ENCODE assay signal across 15 cellular contexts in genomic region chr13:110625771-110626321, GRCh38. TPM values are rescaled to one million over a fixed set of nuclear protein-coding genes. Genes with fewer than 3 reads are reported as not detected.
DNase-seq lines count a peak whose midpoint lies in the region; TF ChIP-seq lines count a peak whose summit lies in the region.
"Had no signal": no experiment of that assay in that cellular context is flagged by ENCODE, and none has a peak within 500 bp of the region (broad histone marks: within the 10 kb centered on the region; RNA-seq: fewer than 3 reads in every experiment).

No MANE protein-coding gene starts in this region.

- H3K27me3 Mint-ChIP-seq in CD4-positive, alpha-beta memory T cell, result no peaks in the 10 kb centered on the region
- H3K27me3 Mint-ChIP-seq: B cell; natural killer cell treated with Interleukin-12 subunit alpha and Interleukin-12 subunit beta and Interleukin-15 and Interleukin-18, amount 100 ng/mL, for 72 hours had no signal

- no peak overlapping the region for H3K4me2 ChIP-seq in osteoblast (ENCODE audit: insufficient read depth, low read length)
- H3K4me2 ChIP-seq in OCI-LY7 (ENCODE audit: low read length), result no peak overlapping the region

- no peaks in the 10 kb centered on the region for H3K9me3 Mint-ChIP-seq in CD4-positive, alpha-beta memory T cell
- H3K9me3 Mint-ChIP-seq: natural killer cell treated with Interleukin-12 subunit alpha and Interleukin-12 subunit beta and Interleukin-15 and Interleukin-18, amount 100 ng/mL, for 72 hours had no signal

- POLR2A ChIA-PET in CD4-positive, alpha-beta memory T cell (lab: Charles Lee; ENCODE audit: partially characterized antibody), result no interaction called here
- POLR2A ChIA-PET in OCI-LY7 (lab: Charles Lee), result no interaction called here

- no peaks in the 10 kb centered on the region for H3K9me3 ChIP-seq in CD4-positive, alpha-beta memory T cell (ENCODE audit: control insufficient read depth in 1 of 2, low read length in 2 of 2)
- H3K9me3 ChIP-seq in endocrine pancreas (ENCODE audit: control insufficient read depth, low read length) (no peaks in the 10 kb centered on the region), osteoblast (ENCODE audit: low read depth, low read length) (no peaks in the 10 kb centered on the region), OCI-LY7 (ENCODE audit: low read length) (no peaks in the 10 kb centered on the region)

- peaks cover 32 to 65% (median 45%) of the 10 kb centered on the region in 4 donors for H3K4me1 Mint-ChIP-seq in CD4-positive, alpha-beta memory T cell

- no peak overlapping the region for H3K4me3 ChIP-seq in CD4-positive, alpha-beta memory T cell (ENCODE audit: low read length in 2 of 2)
- H3K4me3 ChIP-seq in endocrine pancreas (ENCODE audit: control insufficient read depth, insufficient read depth, low read length) (no peak overlapping the region), osteoblast (ENCODE audit: insufficient read depth, low read length) (no peak overlapping the region), OCI-LY7 (ENCODE audit: low read depth, low read length, poor library complexity, severe bottlenecking) (no peak overlapping the region)

- H2AFZ ChIP-seq in osteoblast (ENCODE audit: low read length) (no peak overlapping the region), OCI-LY7 (ENCODE audit: low read length) (no peak overlapping the region)

- DNase-seq in CD4-positive, alpha-beta memory T cell, result no peak
- DNase-seq in NCI-H2029 treated with DMSO at 0.1 percent for 48 hours (lab: John Stamatoyannopoulos, UW) (peak; percentile 57), osteoblast (ENCODE audit: insufficient read length, low spot score, missing footprints) (peak; percentile 81), SIG-M5 treated with dmso at 0.1 percent for 504 hours (lab: John Stamatoyannopoulos, UW; ENCODE audit: unreplicated experiment) (no peak), OCI-LY7 (ENCODE audit: low spot score) (no peak), NCI-H446 treated with DMSO at 0.1 percent for 48 hours (lab: John Stamatoyannopoulos, UW) (no peak), HPDE6-E6E7 (ENCODE audit: extremely low spot score) (no peak)
- DNase-seq: activated CD4-positive, alpha-beta T cell treated with anti-CD3 and anti-CD28 coated beads, Interleukin-2, amount 50 U/mL, for 4 hours; activated naive CD4-positive, alpha-beta T cell treated with Interleukin-2 at 50 U/mL for 16 hours; EL; NCI-H1436; NK-92 treated with Interleukin-12 subunit alpha and Interleukin-12 subunit beta, amount 100 ng/mL, for 24 hours had no signal

- H3K79me2 ChIP-seq in osteoblast (ENCODE audit: insufficient read depth, low read length), result peaks cover 96% of the 10 kb centered on the region
- H3K79me2 ChIP-seq in OCI-LY7 (ENCODE audit: insufficient read depth, low read depth, low read length), result peaks cover 12% of the 10 kb centered on the region; the same call in 1 of the 2 replicates

- no peaks in the 10 kb centered on the region for H3K27me3 ChIP-seq in CD4-positive, alpha-beta memory T cell (ENCODE audit: insufficient read depth, low read length)
- H3K27me3 ChIP-seq in endocrine pancreas (ENCODE audit: control insufficient read depth, insufficient read depth, low read length), result no peaks in the 10 kb centered on the region
- H3K27me3 ChIP-seq in osteoblast (ENCODE audit: insufficient read depth, low read length), result no peaks in the 10 kb centered on the region

- H3K9ac ChIP-seq in endocrine pancreas (ENCODE audit: control insufficient read depth, insufficient read depth, low read length), result peak overlapping the region; percentile 69

- peaks cover 20% of the 10 kb centered on the region for H3K36me3 ChIP-seq in CD4-positive, alpha-beta memory T cell (ENCODE audit: insufficient read depth, low read length)
- H3K36me3 ChIP-seq in endocrine pancreas (ENCODE audit: control insufficient read depth, insufficient read depth, low read length) (no peaks in the 10 kb centered on the region), osteoblast (ENCODE audit: insufficient read depth, low read length) (peaks cover 44% of the 10 kb centered on the region), OCI-LY7 (ENCODE audit: insufficient read depth, low read length) (peaks cover 12% of the 10 kb centered on the region; the same call in 1 of the 2 replicates)

- H3K27ac Mint-ChIP-seq in CD4-positive, alpha-beta memory T cell, result peak overlapping the region in 5 of 7 donors; percentile 33 to 78 (median 60)
- H3K27ac Mint-ChIP-seq: B cell; natural killer cell treated with Interleukin-12 subunit alpha and Interleukin-12 subunit beta and Interleukin-15 and Interleukin-18, amount 100 ng/mL, for 72 hours had no signal

- peaks cover 14% of the 10 kb centered on the region for H3K4me1 ChIP-seq in CD4-positive, alpha-beta memory T cell (ENCODE audit: insufficient read depth, low read length)
- H3K4me1 ChIP-seq in endocrine pancreas (ENCODE audit: control insufficient read depth, insufficient read depth, low read length) (peaks cover 6% of the 10 kb centered on the region), osteoblast (ENCODE audit: insufficient read depth, low read length) (no peaks in the 10 kb centered on the region), OCI-LY7 (ENCODE audit: insufficient read depth, low read length, poor library complexity, severe bottlenecking) (no peaks in the 10 kb centered on the region)

- no peak overlapping the region for H3K4me3 Mint-ChIP-seq in CD4-positive, alpha-beta memory T cell
- H3K4me3 Mint-ChIP-seq: B cell; natural killer cell treated with Interleukin-12 subunit alpha and Interleukin-12 subunit beta and Interleukin-15 and Interleukin-18, amount 100 ng/mL, for 72 hours had no signal

- CTCF ChIA-PET in CD4-positive, alpha-beta memory T cell (lab: Charles Lee; ENCODE audit: partially characterized antibody), result no interaction called here
- CTCF ChIA-PET in OCI-LY7 (lab: Charles Lee; ENCODE audit: unreplicated experiment), result no interaction called here

- H3K27ac ChIP-seq in CD4-positive, alpha-beta memory T cell (ENCODE audit: low read depth, low read length), result no peak overlapping the region
- peak overlapping the region; percentile 23 for H3K27ac ChIP-seq in osteoblast (ENCODE audit: low read depth, low read length)
- no peak overlapping the region for H3K27ac ChIP-seq in OCI-LY7 (ENCODE audit: low read depth, low read length, poor library complexity, severe bottlenecking)

- no peaks in the 10 kb centered on the region for H3K9me2 ChIP-seq in OCI-LY7 (ENCODE audit: insufficient read depth, low read length)

- intact Hi-C loops in CD4-positive, alpha-beta memory T cell (cut with micrococcal nuclease), result no loop called here
- intact Hi-C loops in OCI-LY7 (cut with micrococcal nuclease; ENCODE audit: unreplicated experiment), result no loop called here

- H4K20me1 ChIP-seq in osteoblast (ENCODE audit: insufficient read depth, low read length) (peaks cover 66% of the 10 kb centered on the region), OCI-LY7 (ENCODE audit: insufficient read depth, low read length) (no peaks in the 10 kb centered on the region)

- peaks cover 30 to 65% of the 10 kb centered on the region in 2 donors for H3K36me3 Mint-ChIP-seq in CD4-positive, alpha-beta memory T cell
- H3K36me3 Mint-ChIP-seq: natural killer cell treated with Interleukin-12 subunit alpha and Interleukin-12 subunit beta and Interleukin-15 and Interleukin-18, amount 100 ng/mL, for 72 hours had no signal

- no TSS peak for BruUV-seq in OCI-LY7 (replicated peaks; lab: Mats Ljungman, UMichigan)

- TF ChIP-seq CTCF in osteoblast (IDR thresholded peaks at IDR 0.05; ENCODE audit: extremely low read depth, low read depth, low read length), result no peak
- no peak for TF ChIP-seq CTCF in OCI-LY7 (conservative IDR thresholded peaks at IDR 0.05; ENCODE audit: low read length)

RNA-seq across cellular contexts. Expression of gene NAXD, which starts 10.5 kb away (rescaled TPM):
- total RNA-seq in CD4-positive, alpha-beta memory T cell, result 10 to 100 TPM; 32.6 to 33.4 TPM
- 10 to 100 TPM; 20.4 TPM for polyA plus RNA-seq in CD4-positive, alpha-beta memory T cell
- total RNA-seq in osteoblast (13.8 and 15.9 TPM in 2 replicates), OCI-LY7 (2022) (12.5 and 13.8 TPM in 2 replicates)
- 8.3 and 9.4 TPM in 2 replicates for total RNA-seq in OCI-LY7 (2014; rRNA removed; shearing (Covaris generic))

Comparison
In these comparisons a context has a peak if more than half of its experiments do, and no peak if none do; other contexts are left out.
1. DNase-seq: peak in NCI-H2029 treated with DMSO at 0.1 percent for 48 hours (single experiment) and osteoblast (single experiment); none in CD4-positive, alpha-beta memory T cell (0 of 5), SIG-M5 treated with dmso at 0.1 percent for 504 hours (single experiment), OCI-LY7 (single experiment), NCI-H446 treated with DMSO at 0.1 percent for 48 hours (single experiment) and HPDE6-E6E7 (single experiment).